ENCODE assay signal across 8 cellular contexts in genomic region chr16:87457724-87458423, GRCh38. TPM values are rescaled to one million over a fixed set of nuclear protein-coding genes. Genes with fewer than 3 reads are reported as not detected.
DNase-seq lines count a peak whose midpoint lies in the region; ATAC-seq, FAIRE-seq and TF ChIP-seq lines count a peak whose summit lies in the region.

No MANE protein-coding gene starts in this region.

- H3K9ac ChIP-seq in kidney (ENCODE audit: low read length in 2 of 2), result peak overlapping the region in 1 of 2 donors; percentile 48

- peaks cover 10 to 15% of the 10 kb centered on the region in 2 donors for H3K36me3 ChIP-seq in kidney (ENCODE audit: control insufficient read depth in 1 of 2, insufficient read depth in 2 of 2, low read length in 2 of 2)

- peak; percentile 51 for ATAC-seq in activated CD8-positive, alpha-beta memory T cell treated with anti-CD3 and anti-CD28 coated beads, Interleukin-2, amount 10 ng/mL, durations not matched to agents 7 days and 5 days
- no peak for ATAC-seq in GM19395 (IDR thresholded peaks at IDR 0.05; ENCODE audit: unreplicated experiment)

- H3K9me3 Mint-ChIP-seq in activated naive CD4-positive, alpha-beta T cell treated with anti-CD3 and anti-CD28 coated beads for 36 hours, result no peaks in the 10 kb centered on the region
- H3K9me3 Mint-ChIP-seq in activated CD8-positive, alpha-beta memory T cell treated with anti-CD3 and anti-CD28 coated beads, Interleukin-2, amount 10 ng/mL, durations not matched to agents 7 days and 5 days (ENCODE audit: low read depth), result no peaks in the 10 kb centered on the region
- no peaks in the 10 kb centered on the region for H3K9me3 Mint-ChIP-seq in type B pancreatic cell

- H3K4me3 ChIP-seq in kidney (ENCODE audit: low read length in 2 of 2), result no peak overlapping the region

- peaks cover 28% of the 10 kb centered on the region for H3K4me1 Mint-ChIP-seq in activated naive CD4-positive, alpha-beta T cell treated with anti-CD3 and anti-CD28 coated beads for 36 hours (ENCODE audit: low read depth)
- H3K4me1 Mint-ChIP-seq in activated CD8-positive, alpha-beta memory T cell treated with anti-CD3 and anti-CD28 coated beads, Interleukin-2, amount 10 ng/mL, durations not matched to agents 7 days and 5 days, result peaks cover 15% of the 10 kb centered on the region
- peaks cover 17% of the 10 kb centered on the region for H3K4me1 Mint-ChIP-seq in type B pancreatic cell (ENCODE audit: unreplicated experiment)

- CTCF ChIA-PET in activated naive CD4-positive, alpha-beta T cell treated with anti-CD3 and anti-CD28 coated beads for 36 hours (lab: Charles Lee), result interaction anchor here (1.2 kb wide), 1 partner anchor 21 kb away, joined by 3 read pairs; no protein-coding TSS in a partner anchor
- CTCF ChIA-PET in activated CD8-positive, alpha-beta memory T cell treated with anti-CD3 and anti-CD28 coated beads, Interleukin-2, amount 10 ng/mL, durations not matched to agents 7 days and 5 days (lab: Charles Lee), result no interaction called here

- peak overlapping the region; percentile 50 to 90 for H3K27ac ChIP-seq in kidney (ENCODE audit: low read depth in 2 of 2, low read length in 2 of 2)

- peak; percentile 44 for DNase-seq in activated naive CD4-positive, alpha-beta T cell treated with anti-CD3 and anti-CD28 coated beads for 36 hours
- no peak for DNase-seq in activated naive CD4-positive, alpha-beta T cell (lab: John Stamatoyannopoulos, UW)
- peak; percentile 66 for DNase-seq in activated CD8-positive, alpha-beta memory T cell treated with anti-CD3 and anti-CD28 coated beads, Interleukin-2, amount 10 ng/mL, durations not matched to agents 7 days and 5 days
- DNase-seq in kidney, result no peak
- DNase-seq in type B pancreatic cell (ENCODE audit: extremely low spot score, unreplicated experiment), result no peak
- no peak for DNase-seq in iPS-NIHi7 (ENCODE audit: extremely low spot score)
- DNase-seq in NCI-H345 treated with DMSO at 0.1 percent for 48 hours (lab: John Stamatoyannopoulos, UW; ENCODE audit: unreplicated experiment), result no peak

- H3K4me1 ChIP-seq in kidney (ENCODE audit: control insufficient read depth in 1 of 2, insufficient read depth in 1 of 2, low read depth in 1 of 2, low read length in 2 of 2), result peaks cover 12 to 30% of the 10 kb centered on the region in 2 donors

- H3K4me3 Mint-ChIP-seq in activated naive CD4-positive, alpha-beta T cell treated with anti-CD3 and anti-CD28 coated beads for 36 hours, result no peak overlapping the region
- no peak overlapping the region for H3K4me3 Mint-ChIP-seq in activated CD8-positive, alpha-beta memory T cell treated with anti-CD3 and anti-CD28 coated beads, Interleukin-2, amount 10 ng/mL, durations not matched to agents 7 days and 5 days
- no peak overlapping the region for H3K4me3 Mint-ChIP-seq in type B pancreatic cell

- H3K9me3 ChIP-seq in kidney (ENCODE audit: control insufficient read depth in 1 of 2, low read length in 2 of 2), result no peaks in the 10 kb centered on the region

- no peak overlapping the region for H3K27ac Mint-ChIP-seq in activated naive CD4-positive, alpha-beta T cell treated with anti-CD3 and anti-CD28 coated beads for 36 hours
- H3K27ac Mint-ChIP-seq in activated CD8-positive, alpha-beta memory T cell treated with anti-CD3 and anti-CD28 coated beads, Interleukin-2, amount 10 ng/mL, durations not matched to agents 7 days and 5 days, result no peak overlapping the region
- peak overlapping the region; percentile 71 for H3K27ac Mint-ChIP-seq in type B pancreatic cell

- TF ChIP-seq CTCF in kidney (IDR thresholded peaks at IDR 0.05; ENCODE audit: borderline replicate concordance, extremely low read depth, insufficient read depth) (no peak), type B pancreatic cell (conservative IDR thresholded peaks at IDR 0.05) (no peak)

- no peaks in the 10 kb centered on the region for H3K27me3 Mint-ChIP-seq in activated naive CD4-positive, alpha-beta T cell treated with anti-CD3 and anti-CD28 coated beads for 36 hours (ENCODE audit: low read depth)
- peaks cover 24% of the 10 kb centered on the region for H3K27me3 Mint-ChIP-seq in activated CD8-positive, alpha-beta memory T cell treated with anti-CD3 and anti-CD28 coated beads, Interleukin-2, amount 10 ng/mL, durations not matched to agents 7 days and 5 days
- no peaks in the 10 kb centered on the region for H3K27me3 Mint-ChIP-seq in type B pancreatic cell

- H3K36me3 Mint-ChIP-seq in activated naive CD4-positive, alpha-beta T cell treated with anti-CD3 and anti-CD28 coated beads for 36 hours (ENCODE audit: low read depth), result peaks cover 10% of the 10 kb centered on the region
- no peaks in the 10 kb centered on the region for H3K36me3 Mint-ChIP-seq in activated CD8-positive, alpha-beta memory T cell treated with anti-CD3 and anti-CD28 coated beads, Interleukin-2, amount 10 ng/mL, durations not matched to agents 7 days and 5 days
- H3K36me3 Mint-ChIP-seq in type B pancreatic cell, result no peaks in the 10 kb centered on the region

- no peak for FAIRE-seq in kidney (lab: Jason Lieb, UNC)

- intact Hi-C loops in activated naive CD4-positive, alpha-beta T cell treated with anti-CD3 and anti-CD28 coated beads for 36 hours (cut with micrococcal nuclease), result no loop called here
- intact Hi-C loops in kidney (cut with DNase I), result no loop called here

RNA-seq across cellular contexts. Expression of gene ZCCHC14, which starts 35.0 kb away (rescaled TPM):
- 10 to 100 TPM; 12.4 to 13.9 TPM for total RNA-seq in activated naive CD4-positive, alpha-beta T cell treated with anti-CD3 and anti-CD28 coated beads for 36 hours
- total RNA-seq in activated CD8-positive, alpha-beta memory T cell treated with anti-CD3 and anti-CD28 coated beads, Interleukin-2, amount 10 ng/mL, durations not matched to agents 7 days and 5 days, result 1 to 10 TPM in 1 of 2 experiments, under 1 TPM in 1; 0.63 to 1.5 TPM
- total RNA-seq in kidney (32.8 TPM), type B pancreatic cell (ENCODE audit: low replicate concordance) (23.5 and 32.3 TPM in 2 replicates)
- polyA plus RNA-seq in kidney (ENCODE audit: insufficient read depth, low read depth, low replicate concordance), result 6.4 TPM

Comparison
In these comparisons a context has a peak if more than half of its experiments do, and no peak if none do; other contexts are left out.
1. DNase-seq: peak in activated naive CD4-positive, alpha-beta T cell treated with anti-CD3 and anti-CD28 coated beads for 36 hours (single experiment) and activated CD8-positive, alpha-beta memory T cell treated with anti-CD3 and anti-CD28 coated beads, Interleukin-2, amount 10 ng/mL, durations not matched to agents 7 days and 5 days (single experiment); none in activated naive CD4-positive, alpha-beta T cell (0 of 4), kidney (single experiment), type B pancreatic cell (single experiment), iPS-NIHi7 (single experiment) and NCI-H345 treated with DMSO at 0.1 percent for 48 hours (single experiment).